Comparison of ENCODE assay signal across 16 cellular contexts in genomic region chr6:157595768-157596167, GRCh38.
A peak's percentile ranks its signal among the peaks of the same experiment; 100 is the strongest.
DNase-seq lines count a peak whose midpoint lies in the region; ATAC-seq, FAIRE-seq and TF ChIP-seq lines count a peak whose summit lies in the region.
"Had no signal": no experiment of that assay in that cellular context is flagged by ENCODE, and none has a peak within 500 bp of the region (broad histone marks: within the 10 kb centered on the region; RNA-seq: fewer than 3 reads in every experiment).

No MANE protein-coding gene starts in this region.

- no peak overlapping the region for H3K9ac ChIP-seq in kidney (ENCODE audit: low read length in 2 of 2)

- no peak for ATAC-seq in activated B cell treated with CpG ODN at 0.5 μM for 24 hours (ENCODE audit: low read depth)
- ATAC-seq in stimulated activated memory B cell treated with anti-CD40 and anti-IgM and Interleukin-4, amounts not matched to agents 10 μg/mL and 1 μg/mL and 100 μg/mL, for 72 hours = no peak
- ATAC-seq: Panc1 had no signal

- H3K27ac Mint-ChIP-seq in activated CD4-positive, alpha-beta T cell treated with anti-CD3 and anti-CD28 coated beads, Interleukin-2, amount 10 ng/mL, durations not matched to agents 7 days and 5 days = peak overlapping the region; percentile 66
- H3K27ac Mint-ChIP-seq in activated B cell treated with CpG ODN at 0.5 μM for 24 hours = peak overlapping the region; percentile 14
- H3K27ac Mint-ChIP-seq in stimulated activated memory B cell treated with anti-CD40 and anti-IgM and Interleukin-4, amounts not matched to agents 10 μg/mL and 1 μg/mL and 100 μg/mL, for 72 hours = peak overlapping the region; percentile 81

- H3K27ac ChIP-seq in kidney (ENCODE audit: low read depth in 2 of 2, low read length in 2 of 2) (peak overlapping the region; percentile 25 to 68), stomach (peak overlapping the region in 1 of 5 donors; percentile 75)
- H3K27ac ChIP-seq: 22Rv1 had no signal

- H3K9me3 Mint-ChIP-seq in activated CD4-positive, alpha-beta T cell treated with anti-CD3 and anti-CD28 coated beads, Interleukin-2, amount 10 ng/mL, durations not matched to agents 7 days and 5 days = peaks cover 4% of the 10 kb centered on the region
- no peaks in the 10 kb centered on the region for H3K9me3 Mint-ChIP-seq in activated B cell treated with CpG ODN at 0.5 μM for 24 hours
- H3K9me3 Mint-ChIP-seq in stimulated activated memory B cell treated with anti-CD40 and anti-IgM and Interleukin-4, amounts not matched to agents 10 μg/mL and 1 μg/mL and 100 μg/mL, for 72 hours = no peaks in the 10 kb centered on the region

- no peak overlapping the region for H3K4me3 ChIP-seq in kidney (ENCODE audit: low read length in 2 of 2)
- H3K4me3 ChIP-seq in stomach = no peak overlapping the region

- 92 to 94% (median 94%) methylated on average over 8 of the region's 8 CpGs for WGBS in stomach, 5 donors

- intact Hi-C loops in activated B cell treated with CpG ODN at 0.5 μM for 24 hours (cut with micrococcal nuclease) = loop anchor here (2.0 kb wide), 2 partner anchors 135 to 273 kb away; partner anchors contain the start of gene TMEM242
- intact Hi-C loops in kidney (cut with DNase I) = no loop called here
- intact Hi-C loops in stomach (cut with DNase I; ENCODE audit: low total_unique reads) = no loop called here

- H3K27me3 ChIP-seq in stomach = no peaks in the 10 kb centered on the region

- H3K9me3 ChIP-seq in kidney (ENCODE audit: control insufficient read depth in 1 of 2, low read length in 2 of 2) = no peaks in the 10 kb centered on the region
- peaks cover 0 to under 1% (median 0%) of the 10 kb centered on the region in 4 donors for H3K9me3 ChIP-seq in stomach

- POLR2A ChIA-PET in activated CD4-positive, alpha-beta T cell treated with anti-CD3 and anti-CD28 coated beads, Interleukin-2, amount 10 ng/mL, durations not matched to agents 7 days and 5 days (lab: Charles Lee) = no interaction called here
- POLR2A ChIA-PET in activated B cell treated with CpG ODN at 0.5 μM for 24 hours (lab: Charles Lee) = interaction anchor here (0.8 kb wide), 1 partner anchor 216 kb away, joined by 3 read pairs; no protein-coding TSS in a partner anchor

- TF ChIP-seq POLR2A in stomach (IDR thresholded peaks at IDR 0.05) = no peak

- H3K27me3 Mint-ChIP-seq in activated CD4-positive, alpha-beta T cell treated with anti-CD3 and anti-CD28 coated beads, Interleukin-2, amount 10 ng/mL, durations not matched to agents 7 days and 5 days = no peaks in the 10 kb centered on the region
- no peaks in the 10 kb centered on the region for H3K27me3 Mint-ChIP-seq in activated B cell treated with CpG ODN at 0.5 μM for 24 hours
- H3K27me3 Mint-ChIP-seq in stimulated activated memory B cell treated with anti-CD40 and anti-IgM and Interleukin-4, amounts not matched to agents 10 μg/mL and 1 μg/mL and 100 μg/mL, for 72 hours = no peaks in the 10 kb centered on the region

- no peak for FAIRE-seq in kidney (lab: Jason Lieb, UNC)
- FAIRE-seq: H54 had no signal

- H3K4me1 ChIP-seq in kidney (ENCODE audit: control insufficient read depth in 1 of 2, insufficient read depth in 1 of 2, low read depth in 1 of 2, low read length in 2 of 2) = peaks cover 8 to 12% of the 10 kb centered on the region in 2 donors
- H3K4me1 ChIP-seq in stomach = peaks cover 11 to 28% (median 20%) of the 10 kb centered on the region in 4 donors

- H3K4me3 Mint-ChIP-seq in activated CD4-positive, alpha-beta T cell treated with anti-CD3 and anti-CD28 coated beads, Interleukin-2, amount 10 ng/mL, durations not matched to agents 7 days and 5 days = no peak overlapping the region
- H3K4me3 Mint-ChIP-seq in activated B cell treated with CpG ODN at 0.5 μM for 24 hours = no peak overlapping the region
- H3K4me3 Mint-ChIP-seq in stimulated activated memory B cell treated with anti-CD40 and anti-IgM and Interleukin-4, amounts not matched to agents 10 μg/mL and 1 μg/mL and 100 μg/mL, for 72 hours = no peak overlapping the region

- DNase-seq in activated CD4-positive, alpha-beta T cell treated with anti-CD3 and anti-CD28 coated beads, Interleukin-2, amount 10 ng/mL, durations not matched to agents 7 days and 5 days = no peak
- no peak for DNase-seq in activated CD4-positive, alpha-beta T cell treated with anti-CD3 and anti-CD28 coated beads, Interleukin-2, amount 50 U/mL, for 4 hours
- DNase-seq in activated B cell treated with CpG ODN at 0.5 μM for 24 hours (no peak), kidney (no peak), epidermal melanocyte (ENCODE audit: insufficient read length, low spot score) (no peak), stomach (no peak), putamen (ENCODE audit: low spot score) (no peak)
- DNase-seq: IMR-90, MV-4-11, NCI-H1436, NCI-H2029 treated with DMSO at 0.1 percent for 48 hours, NCI-H510A treated with DMSO at 0.1 percent for 48 hours had no signal

- no peak for TF ChIP-seq CTCF in activated B cell treated with CpG ODN at 0.5 μM for 24 hours (IDR thresholded peaks at IDR 0.05)
- no peak for TF ChIP-seq CTCF in kidney (IDR thresholded peaks at IDR 0.05; ENCODE audit: borderline replicate concordance, extremely low read depth, insufficient read depth)
- TF ChIP-seq CTCF in stomach (IDR thresholded peaks at IDR 0.05) = no peak

- CTCF ChIA-PET in activated CD4-positive, alpha-beta T cell treated with anti-CD3 and anti-CD28 coated beads, Interleukin-2, amount 10 ng/mL, durations not matched to agents 7 days and 5 days (lab: Charles Lee) = interaction anchor here (0.9 to 2.2 kb wide), 4 partner anchors 14 to 26 kb away, joined by 3 to 6 read pairs (median 3); no protein-coding TSS in a partner anchor
- CTCF ChIA-PET in activated B cell treated with CpG ODN at 0.5 μM for 24 hours (lab: Charles Lee) = interaction anchor here (1.2 kb wide), 2 partner anchors 19 to 32 kb away, joined by 3 read pairs; no protein-coding TSS in a partner anchor

- peaks cover 9% of the 10 kb centered on the region for H3K36me3 Mint-ChIP-seq in activated CD4-positive, alpha-beta T cell treated with anti-CD3 and anti-CD28 coated beads, Interleukin-2, amount 10 ng/mL, durations not matched to agents 7 days and 5 days (ENCODE audit: low read depth)
- H3K36me3 Mint-ChIP-seq in activated B cell treated with CpG ODN at 0.5 μM for 24 hours (ENCODE audit: low read depth) = peaks cover 37% of the 10 kb centered on the region
- H3K36me3 Mint-ChIP-seq in stimulated activated memory B cell treated with anti-CD40 and anti-IgM and Interleukin-4, amounts not matched to agents 10 μg/mL and 1 μg/mL and 100 μg/mL, for 72 hours = peaks cover 57% of the 10 kb centered on the region

- H3K36me3 ChIP-seq in kidney (ENCODE audit: control insufficient read depth in 1 of 2, insufficient read depth in 2 of 2, low read length in 2 of 2) = no peaks in the 10 kb centered on the region
- H3K36me3 ChIP-seq in stomach = peaks cover 0 to 12% (median 10%) of the 10 kb centered on the region in 4 donors

- H3K4me1 Mint-ChIP-seq in activated CD4-positive, alpha-beta T cell treated with anti-CD3 and anti-CD28 coated beads, Interleukin-2, amount 10 ng/mL, durations not matched to agents 7 days and 5 days = peaks cover 12% of the 10 kb centered on the region
- peaks cover 60% of the 10 kb centered on the region for H3K4me1 Mint-ChIP-seq in activated B cell treated with CpG ODN at 0.5 μM for 24 hours
- peaks cover 57% of the 10 kb centered on the region for H3K4me1 Mint-ChIP-seq in stimulated activated memory B cell treated with anti-CD40 and anti-IgM and Interleukin-4, amounts not matched to agents 10 μg/mL and 1 μg/mL and 100 μg/mL, for 72 hours

- no peak for TF ChIP-seq EP300 in stomach (IDR thresholded peaks at IDR 0.05)

Comparison
In these comparisons a context has a peak if more than half of its experiments do, and no peak if none do; other contexts are left out.
1. H3K27ac Mint-ChIP-seq: peak in every context shown above with its lines; median percentile 81 in stimulated activated memory B cell treated with anti-CD40 and anti-IgM and Interleukin-4, amounts not matched to agents 10 μg/mL and 1 μg/mL and 100 μg/mL, for 72 hours; 66 in activated CD4-positive, alpha-beta T cell treated with anti-CD3 and anti-CD28 coated beads, Interleukin-2, amount 10 ng/mL, durations not matched to agents 7 days and 5 days; 14 in activated B cell treated with CpG ODN at 0.5 μM for 24 hours.